In the genomic region with DNA sequence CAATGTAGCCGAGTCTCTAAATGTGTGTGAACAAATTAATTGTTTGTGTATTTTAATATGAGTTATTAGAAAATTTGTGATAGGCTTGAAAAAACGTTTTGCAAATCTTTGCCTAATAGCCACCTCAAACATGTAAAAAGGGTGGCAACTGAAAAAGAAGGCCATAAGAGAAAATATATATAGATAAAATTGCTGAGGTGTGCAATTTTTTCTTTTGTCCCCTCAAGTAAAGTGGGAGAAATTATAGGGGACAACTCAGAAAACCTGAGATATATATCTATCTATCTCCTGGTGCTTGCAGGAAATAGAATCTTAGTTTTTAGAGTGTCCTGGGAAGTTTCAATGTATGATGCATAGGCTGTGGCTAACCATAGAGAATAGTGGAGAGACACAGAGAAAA, we compare ENCODE assay signal across 25 cellular contexts.
DNase-seq lines count a peak whose midpoint lies in the region; ATAC-seq, FAIRE-seq and TF ChIP-seq lines count a peak whose summit lies in the region.
"Had no signal": no experiment of that assay in that cellular context is flagged by ENCODE, and none has a peak within 500 bp of the region (broad histone marks: within the 10 kb centered on the region; RNA-seq: fewer than 3 reads in every experiment).

No MANE protein-coding gene starts in this region.

- H3K36me3 ChIP-seq in HepG2 (replicated peaks in 1 of 2; ENCODE audit: control insufficient read depth in 1 of 2, insufficient read depth in 2 of 2, low read length in 2 of 2) (no peaks in the 10 kb centered on the region), right lobe of liver (no peaks in the 10 kb centered on the region), K562 (ENCODE audit: control insufficient read depth, insufficient read depth, low read length) (no peaks in the 10 kb centered on the region), smooth muscle cell (ENCODE audit: low read depth) (no peaks in the 10 kb centered on the region)
- H3K36me3 ChIP-seq: BE2C, BLaER1 had no signal

- no peaks in the 10 kb centered on the region for H3F3A ChIP-seq in smooth muscle cell (ENCODE audit: low read depth)

- H3K9me1 ChIP-seq in K562 (ENCODE audit: control insufficient read depth, insufficient read depth, low read length), result no peaks in the 10 kb centered on the region

- H3K9ac ChIP-seq in HepG2 (ENCODE audit: insufficient read depth, low read depth, low read length), result no peak overlapping the region
- no peak overlapping the region for H3K9ac ChIP-seq in K562 (ENCODE audit: insufficient read depth in 1 of 2, low read depth in 2 of 2, low read length in 2 of 2)
- no peak overlapping the region for H3K9ac ChIP-seq in smooth muscle cell (ENCODE audit: low read depth)
- H3K9ac ChIP-seq: BLaER1 had no signal

- DNase-seq in HepG2 (ENCODE audit: low spot score) (no peak), right lobe of liver (no peak), K562 (ENCODE audit: extremely low read depth in 1 of 4, low spot score in 3 of 4) (no peak), smooth muscle cell (lab: John Stamatoyannopoulos, UW; ENCODE audit: unreplicated experiment) (no peak)
- DNase-seq: ACHN; BE2C; C1 segment of cervical spinal cord; CD4-positive, alpha-beta memory T cell; CD4-positive, CD25-positive, alpha-beta regulatory T cell; CD8-positive, alpha-beta memory T cell; COR-L47; DMS 273 treated with DMSO at 0.1 percent for 48 hours; DMS153; DMS53; DMS79; DND-41; EL; GDM1 had no signal

- H3K27ac ChIP-seq in HepG2 (ENCODE audit: extremely low read length, insufficient read depth, low read length) (no peak overlapping the region), right lobe of liver (no peak overlapping the region), K562 (ENCODE audit: extremely low read depth, low read depth, low read length) (no peak overlapping the region), smooth muscle cell (ENCODE audit: low read depth) (no peak overlapping the region)
- H3K27ac ChIP-seq: 22Rv1, BLaER1 had no signal

- TF ChIP-seq RAD21 in HepG2 (CRISPR knock-in tag; IDR thresholded peaks at IDR 0.05), result no peak
- TF ChIP-seq RAD21 in K562 (CRISPR knock-in tag; conservative IDR thresholded peaks at IDR 0.05 in 1 of 2, IDR thresholded peaks at IDR 0.05 in 1 of 2), result no peak

- TF ChIP-seq POLR2A in HepG2 (IDR thresholded peaks at IDR 0.05; ENCODE audit: insufficient read depth in 1 of 2, low read depth in 2 of 2, low read length in 2 of 2), result no peak
- no peak for TF ChIP-seq POLR2A in right lobe of liver (IDR thresholded peaks at IDR 0.05)
- TF ChIP-seq POLR2A in K562 (conservative IDR thresholded peaks at IDR 0.05), result no peak

- H3K9me3 ChIP-seq in HepG2 (ENCODE audit: low read length) (no peaks in the 10 kb centered on the region), right lobe of liver (no peaks in the 10 kb centered on the region), K562 (replicated peaks; ENCODE audit: control insufficient read depth, insufficient read depth, low read depth, low read length) (no peaks in the 10 kb centered on the region; the same call in 1 of the 2 replicates), smooth muscle cell (replicated peaks; ENCODE audit: low read depth) (no peaks in the 10 kb centered on the region)
- H3K9me3 ChIP-seq: BE2C had no signal

- H3K79me2 ChIP-seq in HepG2 (ENCODE audit: insufficient read depth, low read length) (no peaks in the 10 kb centered on the region), K562 (ENCODE audit: control insufficient read depth, insufficient read depth, low read length) (no peaks in the 10 kb centered on the region), smooth muscle cell (ENCODE audit: low read depth) (no peaks in the 10 kb centered on the region)

- under 1% methylated on average over 2 of the region's 2 CpGs for WGBS in HepG2 (ENCODE audit: low lambda C conversion rate)
- WGBS in right lobe of liver (ENCODE audit: insufficient coverage, low coverage, low lambda C conversion rate, missing lambda C conversion rate), result 33% methylated on average over 2 of the region's 2 CpGs
- WGBS in K562 (ENCODE audit: insufficient coverage, low coverage, missing lambda C conversion rate), result 4% methylated on average over 2 of the region's 2 CpGs
- 81% methylated on average over 2 of the region's 2 CpGs for WGBS in smooth muscle cell (ENCODE audit: low lambda C conversion rate)

- TF ChIP-seq EP300 in HepG2 (IDR thresholded peaks at IDR 0.05; ENCODE audit: low read depth in 2 of 2, low read length in 2 of 2) (no peak), HepG2 (CRISPR knock-in tag; IDR thresholded peaks at IDR 0.05; ENCODE audit: borderline replicate concordance) (no peak), K562 (IDR thresholded peaks at IDR 0.05; ENCODE audit: low read length) (no peak)

- no peak overlapping the region for H2AFZ ChIP-seq in HepG2 (ENCODE audit: low read length)
- no peak overlapping the region for H2AFZ ChIP-seq in K562 (ENCODE audit: low read depth, low read length)
- H2AFZ ChIP-seq in smooth muscle cell (ENCODE audit: low read depth), result peak overlapping the region; percentile 49

- H3K4me1 ChIP-seq in HepG2 (ENCODE audit: insufficient read depth, low read length) (no peaks in the 10 kb centered on the region), right lobe of liver (no peaks in the 10 kb centered on the region), K562 (replicated peaks in 1 of 2; ENCODE audit: control insufficient read depth in 2 of 2, insufficient read depth in 2 of 2, low read length in 2 of 2) (no peaks in the 10 kb centered on the region), smooth muscle cell (ENCODE audit: low read depth) (no peaks in the 10 kb centered on the region)
- H3K4me1 ChIP-seq: BE2C, BLaER1 had no signal

- FAIRE-seq in HepG2 (lab: Jason Lieb, UNC) (no peak), K562 (lab: Jason Lieb, UNC) (no peak)
- FAIRE-seq: GM12878, GM12892, GM18507 had no signal

- intact Hi-C loops in HepG2 (cut with micrococcal nuclease; ENCODE audit: unreplicated experiment), result no loop called here
- intact Hi-C loops in right lobe of liver (cut with DNase I), result no loop called here
- intact Hi-C loops in K562 (cut with micrococcal nuclease), result no loop called here

- H3K4me2 ChIP-seq in HepG2 (ENCODE audit: low read depth, low read length) (no peak overlapping the region), K562 (ENCODE audit: insufficient read depth, low read length) (no peak overlapping the region), smooth muscle cell (no peak overlapping the region)
- H3K4me2 ChIP-seq: BLaER1 had no signal

- TF ChIP-seq CTCF in HepG2 (CRISPR knock-in tag; IDR thresholded peaks at IDR 0.05) (no peak), right lobe of liver (IDR thresholded peaks at IDR 0.05) (no peak), K562 (IDR thresholded peaks at IDR 0.05 in 2 of 3, conservative IDR thresholded peaks at IDR 0.05 in 1 of 3; ENCODE audit: insufficient read depth in 2 of 3, low read depth in 1 of 3, low read length in 3 of 3) (no peak), smooth muscle cell (IDR thresholded peaks at IDR 0.05; ENCODE audit: borderline replicate concordance, insufficient read depth, poor library complexity, severe bottlenecking) (no peak)

- POLR2A ChIA-PET in HepG2 (lab: Yijun Ruan, JAX) (no interaction called here), K562 (lab: Yijun Ruan, JAX) (no interaction called here)

- H4K20me1 ChIP-seq in HepG2 (ENCODE audit: insufficient read depth, low read length) (no peaks in the 10 kb centered on the region), K562 (replicated peaks; ENCODE audit: control insufficient read depth, insufficient read depth, low read length) (no peaks in the 10 kb centered on the region), smooth muscle cell (ENCODE audit: low read depth) (no peaks in the 10 kb centered on the region)
- H4K20me1 ChIP-seq: BLaER1 had no signal

- CTCF ChIA-PET in HepG2 (lab: Yijun Ruan, JAX; ENCODE audit: low intra/inter-chr PET ratio, low total read pairs) (no interaction called here), K562 (lab: Yijun Ruan, JAX; ENCODE audit: low intra/inter-chr PET ratio) (no interaction called here)

- H3K4me3 ChIP-seq in HepG2 (replicated peaks in 1 of 3; ENCODE audit: insufficient read depth in 1 of 3, low read depth in 2 of 3, low read length in 3 of 3), result no peak overlapping the region
- no peak overlapping the region for H3K4me3 ChIP-seq in right lobe of liver
- H3K4me3 ChIP-seq in K562, result no peak overlapping the region
- no peak overlapping the region for H3K4me3 ChIP-seq in smooth muscle cell
- H3K4me3 ChIP-seq: BLaER1, GM12878 had no signal

- ATAC-seq in HepG2, result no peak
- no peak for ATAC-seq in right lobe of liver
- ATAC-seq in K562, result no peak
- no peak for ATAC-seq in HG03095 (IDR thresholded peaks at IDR 0.05; ENCODE audit: unreplicated experiment)
- no peak for ATAC-seq in HG03439 (IDR thresholded peaks at IDR 0.05; ENCODE audit: unreplicated experiment)
- ATAC-seq: GM12878 had no signal

- no peaks in the 10 kb centered on the region for H3K27me3 ChIP-seq in HepG2 (ENCODE audit: control insufficient read depth in 1 of 2, insufficient read depth in 2 of 2, low read length in 2 of 2)
- no peaks in the 10 kb centered on the region for H3K27me3 ChIP-seq in right lobe of liver
- H3K27me3 ChIP-seq in K562 (ENCODE audit: control insufficient read depth in 2 of 2, insufficient read depth in 2 of 2, low read length in 2 of 2), result no peaks in the 10 kb centered on the region
- H3K27me3 ChIP-seq in smooth muscle cell (ENCODE audit: low read depth), result no peaks in the 10 kb centered on the region
- H3K27me3 ChIP-seq: BE2C, BLaER1 had no signal

- BruUV-seq in HepG2 (replicated peaks; lab: Mats Ljungman, UMichigan) (no TSS peak), K562 (replicated peaks; lab: Mats Ljungman, UMichigan) (no TSS peak)

- in situ Hi-C loops in HepG2 (cut with HindIII; ENCODE audit: extremely low pct_ligation_motif_present, low pct_unique_long_range_greater_than_20kb), result no loop called here
- in situ Hi-C loops in K562 (cut with MboI), result no loop called here

TF ChIP-seq in HepG2, 621 proteins besides CTCF, POLR2A, EP300 and RAD21 (continues in another document):
- peak; percentile 94 to 98 for TF ChIP-seq MAFK (conservative IDR thresholded peaks at IDR 0.05 in 1 of 2, IDR thresholded peaks at IDR 0.05 in 1 of 2; ENCODE audit: low read length in 2 of 2)

TF ChIP-seq in K562, 482 proteins besides CTCF, POLR2A, EP300 and RAD21 (continues in another document):
- TF ChIP-seq MAFF (IDR thresholded peaks at IDR 0.05; ENCODE audit: low read length), result peak; percentile 76
- TF ChIP-seq CBX5 (IDR thresholded peaks at IDR 0.05; ENCODE audit: borderline replicate concordance, low read depth), result no peak
- TF ChIP-seq MAFG (tag; conservative IDR thresholded peaks at IDR 0.05), result 0 out of 2 replicates have a peak, but pooled peaks have one; percentile 30
- peak; percentile 41; the same call in 1 of the 2 replicates for TF ChIP-seq ZNF316 (IDR thresholded peaks at IDR 0.05)
- no peak for TF ChIP-seq GATA2 (CRISPR knock-in tag; IDR thresholded peaks at IDR 0.05)
- no peak for TF ChIP-seq SRSF1 (IDR thresholded peaks at IDR 0.05; ENCODE audit: low read depth, low read length)
